Comparison of ENCODE assay signal across 20 cellular contexts in genomic region chr20:51387125-51387865, GRCh38.
DNase-seq lines count a peak whose midpoint lies in the region; ATAC-seq and TF ChIP-seq lines count a peak whose summit lies in the region.
"Had no signal": no experiment of that assay in that cellular context is flagged by ENCODE, and none has a peak within 500 bp of the region (broad histone marks: within the 10 kb centered on the region; RNA-seq: fewer than 3 reads in every experiment).

No MANE protein-coding gene starts in this region.

- H3K36me3 ChIP-seq in endodermal cell (ENCODE audit: control insufficient read depth, insufficient read depth, low read length) (no peaks in the 10 kb centered on the region), uterus (no peaks in the 10 kb centered on the region)

- no peak overlapping the region for H3K4me3 Mint-ChIP-seq in activated CD4-positive, alpha-beta memory T cell treated with anti-CD3 and anti-CD28 coated beads, Interleukin-2, amount 10 ng/mL, durations not matched to agents 7 days and 5 days
- H3K4me3 Mint-ChIP-seq in activated CD4-positive, alpha-beta memory T cell treated with anti-CD3 and anti-CD28 coated beads for 36 hours: no peak overlapping the region
- H3K4me3 Mint-ChIP-seq in endodermal cell: no peak overlapping the region
- H3K4me3 Mint-ChIP-seq in progenitor cell of endocrine pancreas (ENCODE audit: low read depth): no peak overlapping the region

- no peaks in the 10 kb centered on the region for H3K27me3 ChIP-seq in endodermal cell (ENCODE audit: control insufficient read depth, insufficient read depth, low read length, poor library complexity, severe bottlenecking)
- H3K27me3 ChIP-seq in uterus: no peaks in the 10 kb centered on the region

- H3K27ac ChIP-seq in endodermal cell (ENCODE audit: low read depth, low read length) (no peak overlapping the region), uterus (no peak overlapping the region)

- CTCF ChIA-PET in activated CD4-positive, alpha-beta memory T cell treated with anti-CD3 and anti-CD28 coated beads, Interleukin-2, amount 10 ng/mL, durations not matched to agents 7 days and 5 days (lab: Charles Lee): interaction anchor here (0.7 to 3.7 kb wide), 15 partner anchors 8 to 237 kb away, joined by 3 to 74 read pairs (median 5); partner anchors contain the start of gene NFATC2
- CTCF ChIA-PET in activated CD4-positive, alpha-beta memory T cell treated with anti-CD3 and anti-CD28 coated beads for 36 hours (lab: Charles Lee): interaction anchor here (0.7 to 3.7 kb wide), 11 partner anchors 12 to 395 kb away, joined by 3 to 47 read pairs (median 11); partner anchors contain the start of gene NFATC2

- peaks cover 81% of the 10 kb centered on the region for H3K4me1 Mint-ChIP-seq in activated CD4-positive, alpha-beta memory T cell treated with anti-CD3 and anti-CD28 coated beads, Interleukin-2, amount 10 ng/mL, durations not matched to agents 7 days and 5 days
- H3K4me1 Mint-ChIP-seq in activated CD4-positive, alpha-beta memory T cell treated with anti-CD3 and anti-CD28 coated beads for 36 hours (ENCODE audit: low read depth): peaks cover 78% of the 10 kb centered on the region
- H3K4me1 Mint-ChIP-seq in endodermal cell (peaks cover 17% of the 10 kb centered on the region), progenitor cell of endocrine pancreas (ENCODE audit: low read depth) (peaks cover 40% of the 10 kb centered on the region)

- TF ChIP-seq POLR2A in uterus (IDR thresholded peaks at IDR 0.05): no peak

- H3K4me3 ChIP-seq in endodermal cell (ENCODE audit: low read length) (no peak overlapping the region), uterus (no peak overlapping the region)

- no peaks in the 10 kb centered on the region for H3K9me3 Mint-ChIP-seq in activated CD4-positive, alpha-beta memory T cell treated with anti-CD3 and anti-CD28 coated beads, Interleukin-2, amount 10 ng/mL, durations not matched to agents 7 days and 5 days
- no peaks in the 10 kb centered on the region for H3K9me3 Mint-ChIP-seq in activated CD4-positive, alpha-beta memory T cell treated with anti-CD3 and anti-CD28 coated beads for 36 hours
- H3K9me3 Mint-ChIP-seq in endodermal cell (no peaks in the 10 kb centered on the region), progenitor cell of endocrine pancreas (ENCODE audit: low read depth) (no peaks in the 10 kb centered on the region)
- H3K9me3 Mint-ChIP-seq: stimulated activated naive CD8-positive, alpha-beta T cell treated with anti-CD3 and anti-CD28 coated beads, Interleukin-15, amount 100 ng/mL, for 72 hours had no signal

- no peak for DNase-seq in activated CD4-positive, alpha-beta memory T cell treated with anti-CD3 and anti-CD28 coated beads, Interleukin-2, amount 10 ng/mL, durations not matched to agents 7 days and 5 days
- DNase-seq in activated CD4-positive, alpha-beta memory T cell treated with anti-CD3 and anti-CD28 coated beads for 36 hours: no peak
- peak; percentile 54 for DNase-seq in NCI-H146 (lab: John Stamatoyannopoulos, UW)
- peak; percentile 80 for DNase-seq in endodermal cell
- DNase-seq in progenitor cell of endocrine pancreas (ENCODE audit: low spot score, unreplicated experiment): no peak
- DNase-seq in GM10266 (ENCODE audit: extremely low spot score): no peak
- no peak for DNase-seq in uterus
- DNase-seq: activated CD8-positive, alpha-beta memory T cell treated with anti-CD3 and anti-CD28 coated beads for 24 hours; COR-L47; cortex of kidney; erythroblast; GDM1; head of caudate nucleus; KBM-7; left cardiac atrium; NCI-H1105; stimulated activated CD4-positive, alpha-beta T cell treated with anti-CD3 and anti-CD28 coated beads, Interleukin-12 subunit alpha, Interleukin-12 subunit beta, amount 100 ng/mL, for 4 hours had no signal

- H3K27me3 Mint-ChIP-seq in activated CD4-positive, alpha-beta memory T cell treated with anti-CD3 and anti-CD28 coated beads, Interleukin-2, amount 10 ng/mL, durations not matched to agents 7 days and 5 days: no peaks in the 10 kb centered on the region
- H3K27me3 Mint-ChIP-seq in activated CD4-positive, alpha-beta memory T cell treated with anti-CD3 and anti-CD28 coated beads for 36 hours: no peaks in the 10 kb centered on the region
- H3K27me3 Mint-ChIP-seq in endodermal cell (ENCODE audit: insufficient read depth) (peaks cover 9% of the 10 kb centered on the region), progenitor cell of endocrine pancreas (peaks cover 15% of the 10 kb centered on the region)
- H3K27me3 Mint-ChIP-seq: stimulated activated naive CD8-positive, alpha-beta T cell treated with anti-CD3 and anti-CD28 coated beads, Interleukin-15, amount 100 ng/mL, for 72 hours had no signal

- no peak for ATAC-seq in HG03095 (IDR thresholded peaks at IDR 0.05; ENCODE audit: unreplicated experiment)
- ATAC-seq: left cardiac atrium, Panc1 had no signal

- H3K9me3 ChIP-seq in endodermal cell (ENCODE audit: control insufficient read depth, low read length): no peaks in the 10 kb centered on the region
- no peaks in the 10 kb centered on the region for H3K9me3 ChIP-seq in uterus

- H3K36me3 Mint-ChIP-seq in activated CD4-positive, alpha-beta memory T cell treated with anti-CD3 and anti-CD28 coated beads, Interleukin-2, amount 10 ng/mL, durations not matched to agents 7 days and 5 days (ENCODE audit: low read depth): peaks cover 70% of the 10 kb centered on the region
- peaks cover 45% of the 10 kb centered on the region for H3K36me3 Mint-ChIP-seq in activated CD4-positive, alpha-beta memory T cell treated with anti-CD3 and anti-CD28 coated beads for 36 hours
- H3K36me3 Mint-ChIP-seq in endodermal cell (ENCODE audit: low read depth): no peaks in the 10 kb centered on the region
- H3K36me3 Mint-ChIP-seq in progenitor cell of endocrine pancreas (ENCODE audit: insufficient read depth): peaks cover 2% of the 10 kb centered on the region

- TF ChIP-seq CTCF in endodermal cell (conservative IDR thresholded peaks at IDR 0.05) (no peak), progenitor cell of endocrine pancreas (IDR thresholded peaks at IDR 0.05; ENCODE audit: unreplicated experiment) (no peak), GM10266 (IDR thresholded peaks at IDR 0.05; ENCODE audit: control insufficient read depth, insufficient read depth, low read depth, missing control alignments) (no peak), uterus (IDR thresholded peaks at IDR 0.05) (no peak)

- 47 to 58% methylated on average over 7 to 9 of the region's 9 CpGs for WGBS in endodermal cell (ENCODE audit: insufficient coverage in 1 of 2, insufficient read length in 1 of 2), 2 experiments

- H3K4me1 ChIP-seq in endodermal cell (ENCODE audit: control insufficient read depth, insufficient read depth, low read length) (peaks cover 4% of the 10 kb centered on the region), uterus (no peaks in the 10 kb centered on the region)

- H3K9ac ChIP-seq in endodermal cell (ENCODE audit: extremely low read depth, low read length, poor library complexity, severe bottlenecking): no peak overlapping the region

- intact Hi-C loops in activated CD4-positive, alpha-beta memory T cell treated with anti-CD3 and anti-CD28 coated beads for 36 hours (cut with micrococcal nuclease): loop anchor here (2.0 to 5.0 kb wide), 2 partner anchors 208 to 235 kb away; no protein-coding TSS in a partner anchor
- intact Hi-C loops in uterus (cut with DNase I; ENCODE audit: low total_unique reads): no loop called here

- H3K27ac Mint-ChIP-seq in activated CD4-positive, alpha-beta memory T cell treated with anti-CD3 and anti-CD28 coated beads, Interleukin-2, amount 10 ng/mL, durations not matched to agents 7 days and 5 days: peak overlapping the region; percentile 61
- H3K27ac Mint-ChIP-seq in activated CD4-positive, alpha-beta memory T cell treated with anti-CD3 and anti-CD28 coated beads for 36 hours: no peak overlapping the region
- H3K27ac Mint-ChIP-seq in endodermal cell (no peak overlapping the region), progenitor cell of endocrine pancreas (peak overlapping the region; percentile 60)

- POLR2A ChIA-PET in activated CD4-positive, alpha-beta memory T cell treated with anti-CD3 and anti-CD28 coated beads, Interleukin-2, amount 10 ng/mL, durations not matched to agents 7 days and 5 days (lab: Charles Lee): interaction anchor here (0.8 to 3.7 kb wide), 9 partner anchors 13 to 210 kb away, joined by 3 to 38 read pairs (median 6); partner anchors contain the start of gene NFATC2
- POLR2A ChIA-PET in activated CD4-positive, alpha-beta memory T cell treated with anti-CD3 and anti-CD28 coated beads for 36 hours (lab: Charles Lee): interaction anchor here (0.6 to 1.2 kb wide), 5 partner anchors 17 to 459 kb away, joined by 3 to 7 read pairs (median 3); no protein-coding TSS in a partner anchor

Comparison
In these comparisons a context has a peak if more than half of its experiments do, and no peak if none do; other contexts are left out.
1. H3K27ac Mint-ChIP-seq: peak in activated CD4-positive, alpha-beta memory T cell treated with anti-CD3 and anti-CD28 coated beads, Interleukin-2, amount 10 ng/mL, durations not matched to agents 7 days and 5 days (single experiment) and progenitor cell of endocrine pancreas (single experiment); none in activated CD4-positive, alpha-beta memory T cell treated with anti-CD3 and anti-CD28 coated beads for 36 hours (single experiment) and endodermal cell (single experiment).
2. DNase-seq: peak in NCI-H146 (single experiment) and endodermal cell (single experiment); none in activated CD4-positive, alpha-beta memory T cell treated with anti-CD3 and anti-CD28 coated beads, Interleukin-2, amount 10 ng/mL, durations not matched to agents 7 days and 5 days (single experiment), activated CD4-positive, alpha-beta memory T cell treated with anti-CD3 and anti-CD28 coated beads for 36 hours (single experiment), progenitor cell of endocrine pancreas (single experiment), GM10266 (single experiment) and uterus (0 of 2).